Comparison of ENCODE assay signal across 17 cellular contexts in genomic region chr17:47857551-47858410, GRCh38. TPM values are rescaled to one million over a fixed set of nuclear protein-coding genes. Genes with fewer than 3 reads are reported as not detected.
DNase-seq lines count a peak whose midpoint lies in the region; ATAC-seq and TF ChIP-seq lines count a peak whose summit lies in the region.
"Had no signal": no experiment of that assay in that cellular context is flagged by ENCODE, and none has a peak within 500 bp of the region (broad histone marks: within the 10 kb centered on the region; RNA-seq: fewer than 3 reads in every experiment).

No MANE protein-coding gene starts in this region.

- H3K14ac ChIP-seq in H9 (ENCODE audit: insufficient read depth, low read length), result no peak overlapping the region
- peak overlapping the region in 1 of 2 experiments; percentile 31 for H3K14ac ChIP-seq in mesenchymal stem cell (ENCODE audit: low read length in 2 of 2)

- TF ChIP-seq POLR2A in spleen (IDR thresholded peaks at IDR 0.05), result no peak

- H3K27ac ChIP-seq in H9 (ENCODE audit: insufficient read length, low read depth, low read length) (no peak overlapping the region), mesenchymal stem cell (ENCODE audit: low read length, poor library complexity, severe bottlenecking) (no peak overlapping the region), spleen (no peak overlapping the region), tibial artery (no peak overlapping the region)
- H3K27ac ChIP-seq: BLaER1 treated with 17β-estradiol and CSF1 and Interleukin-3, amounts not matched to agents 10 nM and 100 nM; PC-9; RWPE1; SJSA1 had no signal

- H3K4me3 ChIP-seq in mesenchymal stem cell (ENCODE audit: insufficient read depth in 1 of 2, low read depth in 1 of 2, low read length in 2 of 2) (no peak overlapping the region), spleen (no peak overlapping the region), tibial artery (no peak overlapping the region)
- H3K4me3 ChIP-seq: BLaER1 treated with 17β-estradiol and CSF1 and Interleukin-3, amounts not matched to agents 10 nM and 100 nM; K562; PC-9; SJSA1 had no signal

- H3K27me3 Mint-ChIP-seq in H9 (ENCODE audit: low read depth) (peaks cover 72% of the 10 kb centered on the region), WTC11 (ENCODE audit: low read depth) (peaks cover 66% of the 10 kb centered on the region)
- H3K27me3 Mint-ChIP-seq in activated CD4-positive, alpha-beta T cell treated with anti-CD3 and anti-CD28 coated beads for 36 hours, result peaks cover 37% of the 10 kb centered on the region

- H3K4me2 ChIP-seq in H9 (ENCODE audit: insufficient read depth, insufficient read length, low read length), result no peak overlapping the region
- H3K4me2 ChIP-seq in mesenchymal stem cell (ENCODE audit: low read length, poor library complexity, severe bottlenecking), result no peak overlapping the region
- H3K4me2 ChIP-seq: PC-9 had no signal

- no peaks in the 10 kb centered on the region for H3K4me1 ChIP-seq in H9 (ENCODE audit: insufficient read depth, low read length)
- peaks cover 3% of the 10 kb centered on the region for H3K4me1 ChIP-seq in mesenchymal stem cell (ENCODE audit: control insufficient read depth, insufficient read depth, low read depth, low read length)
- H3K4me1 ChIP-seq in spleen, result peaks cover 0 to 13% (median 7%) of the 10 kb centered on the region in 6 donors
- H3K4me1 ChIP-seq in tibial artery, result peaks cover 0 to 2% (median under 1%) of the 10 kb centered on the region in 4 donors

- no peak overlapping the region for H3K56ac ChIP-seq in H9 (ENCODE audit: insufficient read length, low read depth, low read length)

- H4K20me1 ChIP-seq in H9 (ENCODE audit: control insufficient read depth, insufficient read depth, insufficient read length), result no peaks in the 10 kb centered on the region

- H3K4me3 Mint-ChIP-seq in H9, result no peak overlapping the region
- H3K4me3 Mint-ChIP-seq in WTC11, result no peak overlapping the region
- no peak overlapping the region for H3K4me3 Mint-ChIP-seq in activated CD4-positive, alpha-beta T cell treated with anti-CD3 and anti-CD28 coated beads for 36 hours
- H3K4me3 Mint-ChIP-seq: CD8-positive, alpha-beta memory T cell had no signal

- H3K23me2 ChIP-seq in H9 (ENCODE audit: insufficient read length, low read depth, low read length, poor library complexity, severe bottlenecking), result no peaks in the 10 kb centered on the region

- H3K27ac Mint-ChIP-seq in H9 (no peak overlapping the region), WTC11 (no peak overlapping the region)
- no peak overlapping the region for H3K27ac Mint-ChIP-seq in activated CD4-positive, alpha-beta T cell treated with anti-CD3 and anti-CD28 coated beads for 36 hours
- H3K27ac Mint-ChIP-seq: CD8-positive, alpha-beta memory T cell had no signal

- H4K91ac ChIP-seq in H9 (ENCODE audit: insufficient read length, low read depth, low read length), result no peak overlapping the region
- no peak overlapping the region for H4K91ac ChIP-seq in mesenchymal stem cell (ENCODE audit: low read length)

- peaks cover 20% of the 10 kb centered on the region for H3K27me3 ChIP-seq in H9 (ENCODE audit: insufficient read depth, low read length)
- peaks cover 55 to 66% of the 10 kb centered on the region in 2 experiments for H3K27me3 ChIP-seq in mesenchymal stem cell (ENCODE audit: control insufficient read depth in 1 of 2, insufficient read depth in 1 of 2, low read length in 2 of 2)
- peaks cover 0 to 64% (median 14%) of the 10 kb centered on the region in 7 donors for H3K27me3 ChIP-seq in spleen (replicated peaks in 1 of 7)
- peaks cover 0 to 82% of the 10 kb centered on the region in 2 donors for H3K27me3 ChIP-seq in tibial artery

- no peak overlapping the region for H4K8ac ChIP-seq in H9 (replicated peaks; ENCODE audit: insufficient read length, low read depth, low read length)
- H4K8ac ChIP-seq in mesenchymal stem cell (ENCODE audit: low read length), result no peak overlapping the region

- ATAC-seq in WTC11, result peak; percentile 75
- ATAC-seq in activated CD4-positive, alpha-beta T cell treated with anti-CD3 and anti-CD28 coated beads for 36 hours, result no peak
- ATAC-seq: K562 had no signal

- H3K4me1 Mint-ChIP-seq in H9, result peaks cover 22 to 31% of the 10 kb centered on the region in 2 experiments
- H3K4me1 Mint-ChIP-seq in WTC11, result peaks cover 42% of the 10 kb centered on the region
- H3K4me1 Mint-ChIP-seq in activated CD4-positive, alpha-beta T cell treated with anti-CD3 and anti-CD28 coated beads for 36 hours, result peaks cover 5% of the 10 kb centered on the region
- H3K4me1 Mint-ChIP-seq: CD8-positive, alpha-beta memory T cell had no signal

- no peak overlapping the region for H3K18ac ChIP-seq in H9 (ENCODE audit: insufficient read length, low read depth, low read length)
- H3K18ac ChIP-seq in mesenchymal stem cell (ENCODE audit: low read depth in 1 of 2, low read length in 2 of 2), result peak overlapping the region in 1 of 2 experiments; percentile 8

- POLR2A ChIA-PET in WTC11 (lab: Charles Lee), result interaction anchor here (0.7 kb wide), 1 partner anchor 14 kb away, joined by 3 read pairs; no protein-coding TSS in a partner anchor
- POLR2A ChIA-PET in activated CD4-positive, alpha-beta T cell treated with anti-CD3 and anti-CD28 coated beads for 36 hours (lab: Charles Lee), result interaction anchor here (0.9 kb wide), 1 partner anchor 38 kb away, joined by 3 read pairs; no protein-coding TSS in a partner anchor

- H2BK12ac ChIP-seq in H9 (ENCODE audit: insufficient read length, low read depth, low read length), result no peak overlapping the region
- H2BK12ac ChIP-seq in mesenchymal stem cell (ENCODE audit: low read length in 2 of 2), result no peak overlapping the region

- H4K5ac ChIP-seq in H9 (ENCODE audit: insufficient read length, low read depth, low read length), result no peak overlapping the region

- CTCF ChIA-PET in WTC11 (lab: Charles Lee), result interaction anchor here (0.6 to 4.1 kb wide), 10 partner anchors 10 to 160 kb away, joined by 3 to 58 read pairs (median 4); partner anchors contain the start of gene SCRN2
- CTCF ChIA-PET in activated CD4-positive, alpha-beta T cell treated with anti-CD3 and anti-CD28 coated beads for 36 hours (lab: Charles Lee), result interaction anchor here (0.8 to 19.9 kb wide), 5 partner anchors 9 to 28 kb away, joined by 3 to 414 read pairs (median 5); partner anchors contain the start of gene SCRN2

- H2AK5ac ChIP-seq in H9 (ENCODE audit: insufficient read length, low read length) (no peak overlapping the region), mesenchymal stem cell (ENCODE audit: low read length, severe bottlenecking) (no peak overlapping the region)

- H3K36me3 ChIP-seq in mesenchymal stem cell (ENCODE audit: control insufficient read depth in 1 of 2, insufficient read depth in 2 of 2, low read depth in 1 of 2, low read length in 2 of 2) (no peaks in the 10 kb centered on the region), spleen (no peaks in the 10 kb centered on the region), tibial artery (no peaks in the 10 kb centered on the region)
- H3K36me3 ChIP-seq: BLaER1 treated with 17β-estradiol and CSF1 and Interleukin-3, amounts not matched to agents 10 nM and 100 nM; SJSA1 had no signal

- TF ChIP-seq CTCF in H9 (conservative IDR thresholded peaks at IDR 0.05) (no peak), WTC11 (IDR thresholded peaks at IDR 0.05) (no peak), spleen (IDR thresholded peaks at IDR 0.05 in 8 of 11, conservative IDR thresholded peaks at IDR 0.05 in 3 of 11) (no peak), tibial artery (IDR thresholded peaks at IDR 0.05) (no peak)

- H3K9me3 Mint-ChIP-seq in H9 (no peaks in the 10 kb centered on the region), WTC11 (no peaks in the 10 kb centered on the region)
- no peaks in the 10 kb centered on the region for H3K9me3 Mint-ChIP-seq in activated CD4-positive, alpha-beta T cell treated with anti-CD3 and anti-CD28 coated beads for 36 hours (ENCODE audit: low read depth)
- H3K9me3 Mint-ChIP-seq: CD8-positive, alpha-beta memory T cell had no signal

- DNase-seq in H9 (peak; percentile 68), WTC11 (ENCODE audit: low spot score) (no peak), mesenchymal stem cell (no peak), spleen (peak; percentile 19), tibial artery (no peak), epidermal melanocyte (ENCODE audit: insufficient read length, low spot score) (no peak)
- DNase-seq in activated CD4-positive, alpha-beta T cell treated with anti-CD3 and anti-CD28 coated beads for 36 hours, result no peak
- DNase-seq: CD8-positive, alpha-beta memory T cell; GOT3; NCI-H1105 treated with DMSO at 0.1 percent for 48 hours; NCI-H1694 treated with DMSO at 0.1 percent for 48 hours; NCI-H774; PC-9 had no signal

- H3K9me3 ChIP-seq in H9 (ENCODE audit: control insufficient read depth, low read depth, low read length) (no peaks in the 10 kb centered on the region), mesenchymal stem cell (ENCODE audit: control insufficient read depth, low read length) (no peaks in the 10 kb centered on the region), spleen (no peaks in the 10 kb centered on the region), tibial artery (no peaks in the 10 kb centered on the region)
- H3K9me3 ChIP-seq: BLaER1 treated with 17β-estradiol and CSF1 and Interleukin-3, amounts not matched to agents 10 nM and 100 nM; SJSA1 had no signal

- WGBS in H9 (ENCODE audit: extremely low coverage, insufficient read length, low lambda C conversion rate), result no CpG with 5 or more reads among the region's 15 CpGs
- WGBS in mesenchymal stem cell, result 46% methylated on average over 11 of the region's 15 CpGs
- whole genome bisulfite sequencing in spleen, 5 donors, result 57 to 63% (median 60%) methylated on average over 15 of the region's 15 CpGs

- H2BK20ac ChIP-seq in H9 (ENCODE audit: low read depth, low read length, poor library complexity, severe bottlenecking), result no peak overlapping the region

- no peak overlapping the region for H3T11ph ChIP-seq in H9 (ENCODE audit: low read length)

- H2BK5ac ChIP-seq in H9 (ENCODE audit: insufficient read length, low read length) (no peak overlapping the region), mesenchymal stem cell (ENCODE audit: low read depth, low read length, poor library complexity, severe bottlenecking) (no peak overlapping the region)

- H2AFZ ChIP-seq in H9 (ENCODE audit: low read length) (no peak overlapping the region), mesenchymal stem cell (ENCODE audit: low read depth, low read length) (peak overlapping the region; percentile 51)
- H2AFZ ChIP-seq: PC-9 had no signal

- no peaks in the 10 kb centered on the region for H3K79me2 ChIP-seq in H9 (ENCODE audit: insufficient read depth, low read length)

- H3K23ac ChIP-seq in H9 (ENCODE audit: insufficient read length, low read depth, low read length) (no peak overlapping the region), mesenchymal stem cell (ENCODE audit: low read length in 2 of 2) (no peak overlapping the region)

- no peak overlapping the region for H3K9ac ChIP-seq in H9 (ENCODE audit: extremely low read depth, insufficient read length, low read length)
- no peak overlapping the region for H3K9ac ChIP-seq in mesenchymal stem cell (ENCODE audit: low read length)
- H3K9ac ChIP-seq: BLaER1 treated with 17β-estradiol and CSF1 and Interleukin-3, amounts not matched to agents 10 nM and 100 nM had no signal

- no peak overlapping the region for H2BK120ac ChIP-seq in H9 (ENCODE audit: low read depth, low read length, poor library complexity, severe bottlenecking)
- H2BK120ac ChIP-seq in mesenchymal stem cell (ENCODE audit: low read depth, low read length), result no peak overlapping the region

- H3K4ac ChIP-seq in H9 (ENCODE audit: low read depth, low read length) (no peak overlapping the region), mesenchymal stem cell (ENCODE audit: low read depth in 1 of 2, low read length in 2 of 2) (no peak overlapping the region)

- H3K79me1 ChIP-seq in H9 (ENCODE audit: insufficient read depth, low read depth, low read length, poor library complexity, severe bottlenecking), result no peaks in the 10 kb centered on the region
- H3K79me1 ChIP-seq in mesenchymal stem cell (replicated peaks; ENCODE audit: low read length, poor library complexity, severe bottlenecking), result no peaks in the 10 kb centered on the region

- H2BK15ac ChIP-seq in H9 (ENCODE audit: low read depth, low read length) (no peak overlapping the region), mesenchymal stem cell (ENCODE audit: low read depth, poor library complexity, severe bottlenecking) (no peak overlapping the region)

- intact Hi-C loops in spleen (cut with DNase I; ENCODE audit: low total_unique reads), result loop anchor here (10.0 kb wide), 1 partner anchor 867 kb away; the partner anchor contains the start of genes HOXB13, PRAC1 and PRAC2
- intact Hi-C loops in tibial artery (cut with DNase I; ENCODE audit: low total_unique reads), result no loop called here
- intact Hi-C loops in activated CD4-positive, alpha-beta T cell treated with anti-CD3 and anti-CD28 coated beads for 36 hours (cut with DNase I, micrococcal nuclease), result no loop called here

- H3K36me3 Mint-ChIP-seq in H9 (ENCODE audit: insufficient read depth in 1 of 3, low read depth in 3 of 3) (no peaks in the 10 kb centered on the region), WTC11 (no peaks in the 10 kb centered on the region)
- no peaks in the 10 kb centered on the region for H3K36me3 Mint-ChIP-seq in activated CD4-positive, alpha-beta T cell treated with anti-CD3 and anti-CD28 coated beads for 36 hours (ENCODE audit: low read depth)
- H3K36me3 Mint-ChIP-seq: CD8-positive, alpha-beta memory T cell had no signal

RNA-seq across cellular contexts. Expression of gene SP6, which starts 6.8 kb away (rescaled TPM):
- total RNA-seq in H9 (2021) (0.90 and 0.92 TPM in 2 replicates), WTC11 (2021) (2.0 to 3.3 TPM (median 2.3 TPM) in 3 replicates), spleen (1 to 10 TPM in 5 of 7 donors, under 1 TPM in 2; 0.19 to 3.0 (median 2.0) TPM)
- 0.01 TPM for polyA plus RNA-seq in mesenchymal stem cell (2013, experiment 1 of 2)
- 0.03 TPM for polyA plus RNA-seq in mesenchymal stem cell (2013, experiment 2 of 2)
- under 1 TPM; 0.11 to 0.90 (median 0.27) TPM for polyA plus RNA-seq in spleen
- under 1 TPM; 0.07 to 0.14 TPM for total RNA-seq in activated CD4-positive, alpha-beta T cell treated with anti-CD3 and anti-CD28 coated beads for 36 hours
- total RNA-seq: SJSA1 had no signal

RNA-seq across cellular contexts. Expression of gene SCRN2, which starts 16.7 kb away (rescaled TPM):
- total RNA-seq in H9 (2021) (34.0 and 38.6 TPM in 2 replicates), WTC11 (2021) (50.8 to 54.1 TPM (median 51.6 TPM) in 3 replicates), spleen (10 to 100 TPM; 37.5 to 59.4 (median 49.0) TPM)
- 20.3 TPM for polyA plus RNA-seq in mesenchymal stem cell (2013, experiment 1 of 2)
- 18.3 TPM for polyA plus RNA-seq in mesenchymal stem cell (2013, experiment 2 of 2)
- 10 to 100 TPM; 38.9 to 58.0 (median 50.4) TPM for polyA plus RNA-seq in spleen
- total RNA-seq in activated CD4-positive, alpha-beta T cell treated with anti-CD3 and anti-CD28 coated beads for 36 hours, result 10 to 100 TPM; 21.5 to 25.2 TPM

RNA-seq across cellular contexts. Expression of gene LRRC46, which starts 26.3 kb away (rescaled TPM):
- total RNA-seq in H9 (2021), result 0.29 and 0.31 TPM in 2 replicates
- 0.09 to 0.39 TPM (median 0.30 TPM) in 3 replicates for total RNA-seq in WTC11 (2021)
- 0.30 TPM for polyA plus RNA-seq in mesenchymal stem cell (2013, experiment 1 of 2)
- 0.36 TPM for polyA plus RNA-seq in mesenchymal stem cell (2013, experiment 2 of 2)
- total RNA-seq in spleen, result 1 to 10 TPM in 3 of 7 donors, under 1 TPM in 4; 0.42 to 1.3 (median 0.66) TPM
- 1 to 10 TPM; 1.0 to 1.4 (median 1.2) TPM for polyA plus RNA-seq in spleen
- total RNA-seq in activated CD4-positive, alpha-beta T cell treated with anti-CD3 and anti-CD28 coated beads for 36 hours, result under 1 TPM; 0.46 to 0.82 TPM
- total RNA-seq: SJSA1 had no signal

RNA-seq across cellular contexts. Expression of gene MRPL10, which starts 26.4 kb away (rescaled TPM):
- 67.2 and 68.4 TPM in 2 replicates for total RNA-seq in H9 (2021)
- 80.1 to 87.0 TPM (median 85.3 TPM) in 3 replicates for total RNA-seq in WTC11 (2021)
- polyA plus RNA-seq in mesenchymal stem cell (2013, experiment 1 of 2), result 46.1 TPM
- polyA plus RNA-seq in mesenchymal stem cell (2013, experiment 2 of 2), result 47.7 TPM
- total RNA-seq in spleen, result 10 to 100 TPM; 24.4 to 46.1 (median 32.2) TPM
- 10 to 100 TPM; 27.2 to 42.3 (median 36.2) TPM for polyA plus RNA-seq in spleen
- total RNA-seq in activated CD4-positive, alpha-beta T cell treated with anti-CD3 and anti-CD28 coated beads for 36 hours, result 10 to 100 TPM; 66.9 to 70.9 TPM

RNA-seq across cellular contexts. Expression of gene OSBPL7, which starts 36.2 kb away (rescaled TPM):
- total RNA-seq in H9 (2021), result 12.0 and 13.0 TPM in 2 replicates
- total RNA-seq in WTC11 (2021), result 8.2 to 13.5 TPM (median 10.7 TPM) in 3 replicates
- polyA plus RNA-seq in mesenchymal stem cell (2013, experiment 1 of 2), result 6.5 TPM
- polyA plus RNA-seq in mesenchymal stem cell (2013, experiment 2 of 2), result 5.9 TPM
- 10 to 100 TPM; 17.3 to 33.3 (median 23.0) TPM for total RNA-seq in spleen
- 10 to 100 TPM in 2 of 3 donors, 1 to 10 TPM in 1; 7.7 to 17.7 (median 10.7) TPM for polyA plus RNA-seq in spleen
- 10 to 100 TPM; 12.8 to 12.9 TPM for total RNA-seq in activated CD4-positive, alpha-beta T cell treated with anti-CD3 and anti-CD28 coated beads for 36 hours

Comparison
In these comparisons a context has a peak if more than half of its experiments do, and no peak if none do; other contexts are left out.
1. DNase-seq: peak in H9 (single experiment) and spleen (single experiment); none in WTC11 (single experiment), mesenchymal stem cell (single experiment), tibial artery (0 of 2), epidermal melanocyte (single experiment) and activated CD4-positive, alpha-beta T cell treated with anti-CD3 and anti-CD28 coated beads for 36 hours (single experiment).